Comparison of ENCODE assay signal across 8 cellular contexts in genomic region chr10:24721254-24722106, GRCh38. TPM values are rescaled to one million over a fixed set of nuclear protein-coding genes. Genes with fewer than 3 reads are reported as not detected.
A peak's percentile ranks its signal among the peaks of the same experiment; 100 is the strongest.
DNase-seq lines count a peak whose midpoint lies in the region; ATAC-seq and TF ChIP-seq lines count a peak whose summit lies in the region.

No MANE protein-coding gene starts in this region.

- H3K4me1 ChIP-seq in left ventricle myocardium inferior (peaks cover 79% of the 10 kb centered on the region), prostate gland (replicated peaks) (no peaks in the 10 kb centered on the region)

- no peak for TF ChIP-seq CTCF in activated CD8-positive, alpha-beta T cell treated with anti-CD3 and anti-CD28 coated beads for 36 hours (IDR thresholded peaks at IDR 0.05)
- TF ChIP-seq CTCF in left ventricle myocardium inferior (IDR thresholded peaks at IDR 0.05; ENCODE audit: borderline replicate concordance) (no peak), prostate gland (IDR thresholded peaks at IDR 0.05) (no peak)

- H3K27me3 Mint-ChIP-seq in T-helper 1 cell treated with Interleukin-12 subunit alpha and Interleukin-12 subunit beta and Interleukin-4 antibody, amounts not matched to agents 30 μg/mL and 1 μg/mL, for 36 hours (ENCODE audit: low read depth), result no peaks in the 10 kb centered on the region
- H3K27me3 Mint-ChIP-seq in activated CD8-positive, alpha-beta T cell treated with anti-CD3 and anti-CD28 coated beads for 36 hours, result no peaks in the 10 kb centered on the region

- POLR2A ChIA-PET in activated CD8-positive, alpha-beta T cell treated with anti-CD3 and anti-CD28 coated beads for 36 hours (lab: Charles Lee), result interaction anchor here (0.6 kb wide), 1 partner anchor 188 kb away, joined by 3 read pairs; no protein-coding TSS in a partner anchor

- CTCF ChIA-PET in activated CD8-positive, alpha-beta T cell treated with anti-CD3 and anti-CD28 coated beads for 36 hours (lab: Charles Lee), result no interaction called here

- no peak for TF ChIP-seq POLR2A in prostate gland (IDR thresholded peaks at IDR 0.05)

- peaks cover 12% of the 10 kb centered on the region for H3K36me3 Mint-ChIP-seq in T-helper 1 cell treated with Interleukin-12 subunit alpha and Interleukin-12 subunit beta and Interleukin-4 antibody, amounts not matched to agents 30 μg/mL and 1 μg/mL, for 36 hours (ENCODE audit: low read depth)
- peaks cover 2% of the 10 kb centered on the region for H3K36me3 Mint-ChIP-seq in activated CD8-positive, alpha-beta T cell treated with anti-CD3 and anti-CD28 coated beads for 36 hours (ENCODE audit: low read depth)

- no peak for DNase-seq in T-helper 1 cell
- DNase-seq in activated CD8-positive, alpha-beta T cell treated with anti-CD3 and anti-CD28 coated beads for 36 hours, result no peak
- peak; percentile 20 for DNase-seq in left ventricle myocardium inferior
- peak; percentile 42 for DNase-seq in prostate gland (ENCODE audit: low spot score)
- DNase-seq in iPS-NIHi11 (ENCODE audit: low spot score), result no peak
- DNase-seq in stimulated activated CD8-positive, alpha-beta memory T cell treated with anti-CD3 and anti-CD28 coated beads, Interleukin-4, amount 100 ng/mL, for 48 hours, result no peak
- no peak for DNase-seq in stimulated activated CD4-positive, alpha-beta T cell treated with anti-CD3 and anti-CD28 coated beads, Interleukin-12 subunit alpha, Interleukin-12 subunit beta, amount 100 ng/mL, for 4 hours

- peak overlapping the region; percentile 93 for H3K4me3 ChIP-seq in left ventricle myocardium inferior
- peak overlapping the region; percentile 68 to 73 for H3K4me3 ChIP-seq in prostate gland

- no peaks in the 10 kb centered on the region for H3K36me3 ChIP-seq in left ventricle myocardium inferior
- H3K36me3 ChIP-seq in prostate gland, result no peaks in the 10 kb centered on the region

- 26% methylated on average over 30 of the region's 34 CpGs for WGBS in prostate gland

- peak overlapping the region; percentile 78 for H3K4me3 Mint-ChIP-seq in T-helper 1 cell treated with Interleukin-12 subunit alpha and Interleukin-12 subunit beta and Interleukin-4 antibody, amounts not matched to agents 30 μg/mL and 1 μg/mL, for 36 hours
- peak overlapping the region; percentile 76 for H3K4me3 Mint-ChIP-seq in activated CD8-positive, alpha-beta T cell treated with anti-CD3 and anti-CD28 coated beads for 36 hours

- H3K9me3 ChIP-seq in left ventricle myocardium inferior (replicated peaks) (no peaks in the 10 kb centered on the region), prostate gland (no peaks in the 10 kb centered on the region)

- no peaks in the 10 kb centered on the region for H3K9me3 Mint-ChIP-seq in T-helper 1 cell treated with Interleukin-12 subunit alpha and Interleukin-12 subunit beta and Interleukin-4 antibody, amounts not matched to agents 30 μg/mL and 1 μg/mL, for 36 hours
- no peaks in the 10 kb centered on the region for H3K9me3 Mint-ChIP-seq in activated CD8-positive, alpha-beta T cell treated with anti-CD3 and anti-CD28 coated beads for 36 hours

- H3K4me1 Mint-ChIP-seq in T-helper 1 cell treated with Interleukin-12 subunit alpha and Interleukin-12 subunit beta and Interleukin-4 antibody, amounts not matched to agents 30 μg/mL and 1 μg/mL, for 36 hours (ENCODE audit: low read depth), result peaks cover 22% of the 10 kb centered on the region
- H3K4me1 Mint-ChIP-seq in activated CD8-positive, alpha-beta T cell treated with anti-CD3 and anti-CD28 coated beads for 36 hours (ENCODE audit: low read depth), result peaks cover 25% of the 10 kb centered on the region

- no peak overlapping the region for H3K27ac Mint-ChIP-seq in T-helper 1 cell treated with Interleukin-12 subunit alpha and Interleukin-12 subunit beta and Interleukin-4 antibody, amounts not matched to agents 30 μg/mL and 1 μg/mL, for 36 hours
- H3K27ac Mint-ChIP-seq in activated CD8-positive, alpha-beta T cell treated with anti-CD3 and anti-CD28 coated beads for 36 hours, result no peak overlapping the region

- intact Hi-C loops in activated CD8-positive, alpha-beta T cell treated with anti-CD3 and anti-CD28 coated beads for 36 hours (cut with micrococcal nuclease), result loop anchor here (5.0 to 10.0 kb wide), 2 partner anchors 79 to 293 kb away; partner anchors contain the start of genes ENKUR and THNSL1
- intact Hi-C loops in left ventricle myocardium inferior (cut with micrococcal nuclease) (no loop called here), prostate gland (cut with DNase I) (loop anchor here (5.0 kb wide), 2 partner anchors 231 to 296 kb away; partner anchors contain the start of genes ENKUR, PRTFDC1 and THNSL1)

- no peaks in the 10 kb centered on the region for H3K27me3 ChIP-seq in left ventricle myocardium inferior (ENCODE audit: low read depth)
- H3K27me3 ChIP-seq in prostate gland (replicated peaks; ENCODE audit: insufficient read depth), result no peaks in the 10 kb centered on the region

- ATAC-seq in activated CD8-positive, alpha-beta T cell treated with anti-CD3 and anti-CD28 coated beads for 36 hours, result no peak

- peak overlapping the region; percentile 99 for H3K27ac ChIP-seq in left ventricle myocardium inferior (replicated peaks)
- peak overlapping the region; percentile 96 to 97 for H3K27ac ChIP-seq in prostate gland

RNA-seq across cellular contexts. Expression of gene ARHGAP21, which starts 2.2 kb away (rescaled TPM):
- 10 to 100 TPM; 18.8 to 19.8 TPM for total RNA-seq in activated CD8-positive, alpha-beta T cell treated with anti-CD3 and anti-CD28 coated beads for 36 hours
- 44.8 TPM for total RNA-seq in left ventricle myocardium inferior
- total RNA-seq in prostate gland, result 10 to 100 TPM; 42.3 to 44.3 TPM

Comparison
In these comparisons a context has a peak if more than half of its experiments do, and no peak if none do; other contexts are left out.
1. DNase-seq: peak in left ventricle myocardium inferior (single experiment) and prostate gland (single experiment); none in T-helper 1 cell (0 of 5), activated CD8-positive, alpha-beta T cell treated with anti-CD3 and anti-CD28 coated beads for 36 hours (single experiment), iPS-NIHi11 (single experiment), stimulated activated CD8-positive, alpha-beta memory T cell treated with anti-CD3 and anti-CD28 coated beads, Interleukin-4, amount 100 ng/mL, for 48 hours (single experiment) and stimulated activated CD4-positive, alpha-beta T cell treated with anti-CD3 and anti-CD28 coated beads, Interleukin-12 subunit alpha, Interleukin-12 subunit beta, amount 100 ng/mL, for 4 hours (single experiment).